Comparison of ENCODE assay signal across 8 cellular contexts in the genomic region with DNA sequence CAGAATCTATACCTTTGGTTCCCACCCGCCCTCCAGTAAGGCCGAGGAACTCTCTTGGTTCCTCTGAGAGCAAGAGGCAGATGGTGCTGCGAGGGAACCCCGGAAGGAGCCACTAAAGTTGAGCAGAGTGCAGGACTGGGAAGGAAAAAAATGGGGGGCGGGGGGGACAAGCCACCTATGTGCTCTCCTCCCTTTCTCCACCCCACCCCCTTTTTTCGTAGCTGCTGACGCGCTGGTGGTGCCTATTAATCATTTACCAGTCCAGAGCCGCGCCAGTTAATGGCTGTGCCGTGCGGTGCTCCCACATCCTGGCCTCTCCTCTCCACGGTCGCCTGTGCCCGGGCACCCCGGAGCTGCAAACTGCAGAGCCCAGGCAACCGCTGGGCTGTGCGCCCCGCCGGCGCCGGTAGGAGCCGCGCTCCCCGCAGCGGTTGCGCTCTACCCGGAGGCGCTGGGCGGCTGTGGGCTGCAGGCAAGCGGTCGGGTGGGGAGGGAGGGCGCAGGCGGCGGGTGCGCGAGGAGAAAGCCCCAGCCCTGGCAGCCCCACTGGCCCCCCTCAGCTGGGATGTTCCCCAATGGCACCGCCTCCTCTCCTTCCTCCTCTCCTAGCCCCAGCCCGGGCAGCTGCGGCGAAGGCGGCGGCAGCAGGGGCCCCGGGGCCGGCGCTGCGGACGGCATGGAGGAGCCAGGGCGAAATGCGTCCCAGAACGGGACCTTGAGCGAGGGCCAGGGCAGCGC. TPM values are rescaled to one million over a fixed set of nuclear protein-coding genes. Genes with fewer than 3 reads are reported as not detected.
DNase-seq lines count a peak whose midpoint lies in the region; ATAC-seq and TF ChIP-seq lines count a peak whose summit lies in the region.

No MANE protein-coding gene starts in this region.

- ATAC-seq in activated CD8-positive, alpha-beta T cell treated with anti-CD3 and anti-CD28 coated beads for 36 hours, result peak; percentile 61
- no peak for ATAC-seq in activated CD8-positive, alpha-beta T cell treated with anti-CD3 and anti-CD28 coated beads, Interleukin-2, amount 10 ng/mL, durations not matched to agents 7 days and 5 days
- ATAC-seq in stimulated activated naive CD8-positive, alpha-beta T cell treated with anti-CD3 and anti-CD28 coated beads, Interleukin-15, Interleukin-2, amounts not matched to agents 100 U/mL and 50 U/mL, for 24 hours, result no peak
- no peak for ATAC-seq in HG02623 (IDR thresholded peaks at IDR 0.05; ENCODE audit: unreplicated experiment)

- intact Hi-C loops in activated CD8-positive, alpha-beta T cell treated with anti-CD3 and anti-CD28 coated beads for 36 hours (cut with micrococcal nuclease), result no loop called here

- H3K36me3 Mint-ChIP-seq in activated CD8-positive, alpha-beta T cell treated with anti-CD3 and anti-CD28 coated beads for 36 hours (ENCODE audit: low read depth), result no peaks in the 10 kb centered on the region
- H3K36me3 Mint-ChIP-seq in activated CD8-positive, alpha-beta T cell treated with anti-CD3 and anti-CD28 coated beads, Interleukin-2, amount 10 ng/mL, durations not matched to agents 7 days and 5 days (ENCODE audit: low read depth), result peaks cover 2% of the 10 kb centered on the region

- peak; percentile 11 for DNase-seq in activated CD8-positive, alpha-beta T cell treated with anti-CD3 and anti-CD28 coated beads for 36 hours
- no peak for DNase-seq in activated CD8-positive, alpha-beta T cell treated with anti-CD3 and anti-CD28 coated beads, Interleukin-2, amount 10 ng/mL, durations not matched to agents 7 days and 5 days
- DNase-seq in amniotic epithelial cell (ENCODE audit: low read depth) (peak; percentile 61), iris pigment epithelial cell (ENCODE audit: low read depth) (peak; percentile 73), globus pallidus (ENCODE audit: low spot score) (no peak)
- DNase-seq in stimulated activated naive CD8-positive, alpha-beta T cell treated with anti-CD3 and anti-CD28 coated beads, Interleukin-15, Interleukin-2, amounts not matched to agents 100 U/mL and 50 U/mL, for 24 hours, result peak; percentile 23
- DNase-seq in stimulated activated CD4-positive, alpha-beta T cell treated with anti-CD3 and anti-CD28 coated beads, Interleukin-4, amount 100 ng/mL, for 1 hour, result no peak

- peak overlapping the region; percentile 20 for H3K4me3 Mint-ChIP-seq in activated CD8-positive, alpha-beta T cell treated with anti-CD3 and anti-CD28 coated beads for 36 hours
- no peak overlapping the region for H3K4me3 Mint-ChIP-seq in activated CD8-positive, alpha-beta T cell treated with anti-CD3 and anti-CD28 coated beads, Interleukin-2, amount 10 ng/mL, durations not matched to agents 7 days and 5 days

- H3K27me3 Mint-ChIP-seq in activated CD8-positive, alpha-beta T cell treated with anti-CD3 and anti-CD28 coated beads for 36 hours, result peaks cover 58% of the 10 kb centered on the region
- H3K27me3 Mint-ChIP-seq in activated CD8-positive, alpha-beta T cell treated with anti-CD3 and anti-CD28 coated beads, Interleukin-2, amount 10 ng/mL, durations not matched to agents 7 days and 5 days (ENCODE audit: low read depth), result peaks cover 68% of the 10 kb centered on the region

- H3K27ac Mint-ChIP-seq in activated CD8-positive, alpha-beta T cell treated with anti-CD3 and anti-CD28 coated beads for 36 hours, result no peak overlapping the region
- H3K27ac Mint-ChIP-seq in activated CD8-positive, alpha-beta T cell treated with anti-CD3 and anti-CD28 coated beads, Interleukin-2, amount 10 ng/mL, durations not matched to agents 7 days and 5 days, result no peak overlapping the region

- peaks cover 23% of the 10 kb centered on the region for H3K4me1 Mint-ChIP-seq in activated CD8-positive, alpha-beta T cell treated with anti-CD3 and anti-CD28 coated beads for 36 hours (ENCODE audit: low read depth)
- peaks cover 17% of the 10 kb centered on the region for H3K4me1 Mint-ChIP-seq in activated CD8-positive, alpha-beta T cell treated with anti-CD3 and anti-CD28 coated beads, Interleukin-2, amount 10 ng/mL, durations not matched to agents 7 days and 5 days (ENCODE audit: low read depth)

- POLR2A ChIA-PET in activated CD8-positive, alpha-beta T cell treated with anti-CD3 and anti-CD28 coated beads for 36 hours (lab: Charles Lee), result interaction anchor here (1.0 kb wide), 1 partner anchor 10 kb away, joined by 3 read pairs; no protein-coding TSS in a partner anchor
- POLR2A ChIA-PET in activated CD8-positive, alpha-beta T cell treated with anti-CD3 and anti-CD28 coated beads, Interleukin-2, amount 10 ng/mL, durations not matched to agents 7 days and 5 days (lab: Charles Lee), result no interaction called here

- CTCF ChIA-PET in activated CD8-positive, alpha-beta T cell treated with anti-CD3 and anti-CD28 coated beads for 36 hours (lab: Charles Lee), result interaction anchor here (2.8 kb wide), 1 partner anchor 11 kb away, joined by 14 read pairs; no protein-coding TSS in a partner anchor
- CTCF ChIA-PET in activated CD8-positive, alpha-beta T cell treated with anti-CD3 and anti-CD28 coated beads, Interleukin-2, amount 10 ng/mL, durations not matched to agents 7 days and 5 days (lab: Charles Lee), result no interaction called here

- TF ChIP-seq CTCF in activated CD8-positive, alpha-beta T cell treated with anti-CD3 and anti-CD28 coated beads for 36 hours (IDR thresholded peaks at IDR 0.05), result no peak

- no peaks in the 10 kb centered on the region for H3K9me3 Mint-ChIP-seq in activated CD8-positive, alpha-beta T cell treated with anti-CD3 and anti-CD28 coated beads for 36 hours
- no peaks in the 10 kb centered on the region for H3K9me3 Mint-ChIP-seq in activated CD8-positive, alpha-beta T cell treated with anti-CD3 and anti-CD28 coated beads, Interleukin-2, amount 10 ng/mL, durations not matched to agents 7 days and 5 days (ENCODE audit: insufficient read depth)

RNA-seq across cellular contexts. Expression of a gene that starts 1.3 kb away (rescaled TPM):
- not detected for total RNA-seq in activated CD8-positive, alpha-beta T cell treated with anti-CD3 and anti-CD28 coated beads for 36 hours
- not detected for total RNA-seq in activated CD8-positive, alpha-beta T cell treated with anti-CD3 and anti-CD28 coated beads, Interleukin-2, amount 10 ng/mL, durations not matched to agents 7 days and 5 days

RNA-seq across cellular contexts. Expression of a gene that starts 46.9 kb away (rescaled TPM):
- total RNA-seq in activated CD8-positive, alpha-beta T cell treated with anti-CD3 and anti-CD28 coated beads for 36 hours, result not detected
- not detected for total RNA-seq in activated CD8-positive, alpha-beta T cell treated with anti-CD3 and anti-CD28 coated beads, Interleukin-2, amount 10 ng/mL, durations not matched to agents 7 days and 5 days

Comparison
In these comparisons a context has a peak if more than half of its experiments do, and no peak if none do; other contexts are left out.
1. DNase-seq: peak in activated CD8-positive, alpha-beta T cell treated with anti-CD3 and anti-CD28 coated beads for 36 hours (single experiment), amniotic epithelial cell (single experiment), iris pigment epithelial cell (single experiment) and stimulated activated naive CD8-positive, alpha-beta T cell treated with anti-CD3 and anti-CD28 coated beads, Interleukin-15, Interleukin-2, amounts not matched to agents 100 U/mL and 50 U/mL, for 24 hours (single experiment); none in activated CD8-positive, alpha-beta T cell treated with anti-CD3 and anti-CD28 coated beads, Interleukin-2, amount 10 ng/mL, durations not matched to agents 7 days and 5 days (single experiment), stimulated activated CD4-positive, alpha-beta T cell treated with anti-CD3 and anti-CD28 coated beads, Interleukin-4, amount 100 ng/mL, for 1 hour (single experiment) and globus pallidus (single experiment).